Comparison of ENCODE assay signal across 8 cellular contexts in the genomic region with DNA sequence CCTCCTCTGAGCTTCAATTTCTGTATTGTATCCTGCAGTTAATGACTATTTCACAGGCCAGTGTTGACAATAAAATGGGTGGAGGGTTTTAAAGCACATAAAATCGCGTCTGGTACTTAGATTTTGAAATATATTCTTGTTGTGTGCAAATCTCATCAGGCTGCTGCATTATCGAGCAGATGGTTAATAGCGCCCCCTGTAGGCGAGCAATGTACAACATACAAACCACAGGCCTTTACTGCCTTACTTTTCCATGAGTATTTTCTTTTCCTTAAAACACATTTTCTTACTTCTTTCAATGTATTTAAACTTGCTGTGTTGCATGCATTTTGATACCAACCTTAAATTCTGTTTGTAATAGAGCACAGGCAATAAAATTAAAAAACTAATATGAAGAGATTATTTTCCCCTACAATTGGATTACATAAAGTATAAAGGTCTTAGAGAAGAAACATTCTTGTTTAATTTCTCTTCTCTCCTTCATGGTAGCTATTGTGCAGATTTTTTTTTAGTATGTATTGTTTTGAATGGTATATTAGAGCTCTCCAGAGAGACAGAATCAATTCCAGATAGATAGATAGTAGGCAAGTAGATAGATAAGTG.
A peak's percentile ranks its signal among the peaks of the same experiment; 100 is the strongest.
DNase-seq lines count a peak whose midpoint lies in the region; ATAC-seq and TF ChIP-seq lines count a peak whose summit lies in the region.

No MANE protein-coding gene starts in this region.

- H4K20me1 ChIP-seq in OCI-LY3 (ENCODE audit: insufficient read depth, low read length), result no peaks in the 10 kb centered on the region

- H3K27ac ChIP-seq in breast epithelium (no peak overlapping the region), OCI-LY3 (ENCODE audit: low read length) (no peak overlapping the region), endodermal cell (ENCODE audit: low read depth, low read length) (no peak overlapping the region)

- WGBS in endodermal cell (ENCODE audit: insufficient coverage in 1 of 2, insufficient read length in 1 of 2), 2 experiments, result 2 to 6% methylated on average over 3 to 5 of the region's 5 CpGs

- no peaks in the 10 kb centered on the region for H3K27me3 ChIP-seq in breast epithelium
- no peaks in the 10 kb centered on the region for H3K27me3 ChIP-seq in OCI-LY3 (ENCODE audit: low read depth, low read length)
- no peaks in the 10 kb centered on the region for H3K27me3 ChIP-seq in endodermal cell (ENCODE audit: control insufficient read depth, insufficient read depth, low read length, poor library complexity, severe bottlenecking)

- H3K4me3 ChIP-seq in breast epithelium (no peak overlapping the region), OCI-LY3 (ENCODE audit: low read length) (no peak overlapping the region), endodermal cell (ENCODE audit: low read length) (no peak overlapping the region)

- H2AFZ ChIP-seq in OCI-LY3 (ENCODE audit: low read depth, low read length), result peak overlapping the region; percentile 60; the same call in 1 of the 2 replicates

- POLR2A ChIA-PET in MCF 10A (lab: Yijun Ruan, JAX), result no interaction called here

- H3K9me3 ChIP-seq in breast epithelium (no peaks in the 10 kb centered on the region), OCI-LY3 (ENCODE audit: insufficient read depth, low read length) (no peaks in the 10 kb centered on the region), endodermal cell (ENCODE audit: control insufficient read depth, low read length) (no peaks in the 10 kb centered on the region)

- peak overlapping the region; percentile 28 for H3K4me2 ChIP-seq in OCI-LY3 (ENCODE audit: low read length)

- H3K27ac Mint-ChIP-seq in MCF 10A (ENCODE audit: low read depth, unreplicated experiment) (no peak overlapping the region), endodermal cell (no peak overlapping the region), nephron (no peak overlapping the region)
- no peak overlapping the region for H3K27ac Mint-ChIP-seq in T-helper 2 cell treated with Interferon-gamma antibody and Interleukin-4, amounts not matched to agents 5 μg/mL and 100 μg/mL, for 36 hours

- H3K4me1 Mint-ChIP-seq in MCF 10A (ENCODE audit: insufficient read depth, unreplicated experiment) (no peaks in the 10 kb centered on the region), endodermal cell (no peaks in the 10 kb centered on the region), nephron (no peaks in the 10 kb centered on the region)
- no peaks in the 10 kb centered on the region for H3K4me1 Mint-ChIP-seq in T-helper 2 cell treated with Interferon-gamma antibody and Interleukin-4, amounts not matched to agents 5 μg/mL and 100 μg/mL, for 36 hours (ENCODE audit: low read depth)

- intact Hi-C loops in MCF 10A (cut with micrococcal nuclease) (no loop called here), breast epithelium (cut with DNase I; ENCODE audit: low total_unique reads) (no loop called here)

- H3K79me2 ChIP-seq in OCI-LY3 (ENCODE audit: low read length), result no peaks in the 10 kb centered on the region

- H3K36me3 Mint-ChIP-seq in MCF 10A (ENCODE audit: insufficient read depth, unreplicated experiment) (no peaks in the 10 kb centered on the region), endodermal cell (ENCODE audit: low read depth) (no peaks in the 10 kb centered on the region), nephron (ENCODE audit: low read depth) (no peaks in the 10 kb centered on the region)
- H3K36me3 Mint-ChIP-seq in T-helper 2 cell treated with Interferon-gamma antibody and Interleukin-4, amounts not matched to agents 5 μg/mL and 100 μg/mL, for 36 hours (ENCODE audit: low read depth), result no peaks in the 10 kb centered on the region

- H3K36me3 ChIP-seq in breast epithelium (no peaks in the 10 kb centered on the region), OCI-LY3 (replicated peaks; ENCODE audit: low read depth, low read length) (no peaks in the 10 kb centered on the region), endodermal cell (ENCODE audit: control insufficient read depth, insufficient read depth, low read length) (no peaks in the 10 kb centered on the region)

- TF ChIP-seq CTCF in MCF 10A (IDR thresholded peaks at IDR 0.05; ENCODE audit: unreplicated experiment), result peak; percentile 48
- peak in 1 of 3 donors; percentile 39 for TF ChIP-seq CTCF in breast epithelium (IDR thresholded peaks at IDR 0.05)
- TF ChIP-seq CTCF in OCI-LY3 (IDR thresholded peaks at IDR 0.05; ENCODE audit: low read depth, low read length), result peak; percentile 95
- TF ChIP-seq CTCF in endodermal cell (conservative IDR thresholded peaks at IDR 0.05), result peak; percentile 97
- peak; percentile 49 to 54 (median 50) for TF ChIP-seq CTCF in nephron (IDR thresholded peaks at IDR 0.05; ENCODE audit: unreplicated experiment in 3 of 3)

- CTCF ChIA-PET in MCF 10A (lab: Yijun Ruan, JAX), result interaction anchor here (0.6 to 1.6 kb wide), 5 partner anchors 10 to 398 kb away, joined by 3 to 5 read pairs (median 4); no protein-coding TSS in a partner anchor

- no peaks in the 10 kb centered on the region for H3K4me1 ChIP-seq in breast epithelium
- H3K4me1 ChIP-seq in OCI-LY3 (ENCODE audit: low read length), result peaks cover 10% of the 10 kb centered on the region
- H3K4me1 ChIP-seq in endodermal cell (ENCODE audit: control insufficient read depth, insufficient read depth, low read length), result no peaks in the 10 kb centered on the region

- H3K9me3 Mint-ChIP-seq in MCF 10A (ENCODE audit: unreplicated experiment), result no peaks in the 10 kb centered on the region
- H3K9me3 Mint-ChIP-seq in endodermal cell, result no peaks in the 10 kb centered on the region
- no peaks in the 10 kb centered on the region for H3K9me3 Mint-ChIP-seq in nephron
- H3K9me3 Mint-ChIP-seq in T-helper 2 cell treated with Interferon-gamma antibody and Interleukin-4, amounts not matched to agents 5 μg/mL and 100 μg/mL, for 36 hours, result no peaks in the 10 kb centered on the region

- DNase-seq in MCF 10A (ENCODE audit: unreplicated experiment) (peak; percentile 67), breast epithelium (ENCODE audit: low spot score in 2 of 2) (no peak), endodermal cell (peak; percentile 82)
- DNase-seq in T-helper 2 cell treated with Interferon-gamma antibody and Interleukin-4, amounts not matched to agents 5 μg/mL and 100 μg/mL, for 36 hours (ENCODE audit: low spot score), result no peak

- H3K27me3 Mint-ChIP-seq in MCF 10A (ENCODE audit: insufficient read depth, unreplicated experiment) (peaks cover 57% of the 10 kb centered on the region), endodermal cell (ENCODE audit: insufficient read depth) (no peaks in the 10 kb centered on the region), nephron (ENCODE audit: low read depth) (no peaks in the 10 kb centered on the region)
- H3K27me3 Mint-ChIP-seq in T-helper 2 cell treated with Interferon-gamma antibody and Interleukin-4, amounts not matched to agents 5 μg/mL and 100 μg/mL, for 36 hours (ENCODE audit: low read depth), result no peaks in the 10 kb centered on the region

- H3K4me3 Mint-ChIP-seq in MCF 10A (ENCODE audit: unreplicated experiment), result no peak overlapping the region
- no peak overlapping the region for H3K4me3 Mint-ChIP-seq in endodermal cell
- no peak overlapping the region for H3K4me3 Mint-ChIP-seq in nephron
- H3K4me3 Mint-ChIP-seq in T-helper 2 cell treated with Interferon-gamma antibody and Interleukin-4, amounts not matched to agents 5 μg/mL and 100 μg/mL, for 36 hours, result no peak overlapping the region

- BruUV-seq in MCF 10A (replicated peaks; lab: Mats Ljungman, UMichigan), result no TSS peak

- ATAC-seq in HG02884 (IDR thresholded peaks at IDR 0.05; ENCODE audit: unreplicated experiment) (peak; percentile 83), GM21619 (IDR thresholded peaks at IDR 0.05; ENCODE audit: unreplicated experiment) (no peak)

- no peak for TF ChIP-seq POLR2A in breast epithelium (IDR thresholded peaks at IDR 0.05)

- no peak overlapping the region for H3K9ac ChIP-seq in OCI-LY3 (ENCODE audit: low read length)
- H3K9ac ChIP-seq in endodermal cell (ENCODE audit: extremely low read depth, low read length, poor library complexity, severe bottlenecking), result no peak overlapping the region

Comparison
In these comparisons a context has a peak if more than half of its experiments do, and no peak if none do; other contexts are left out.
1. DNase-seq: peak in MCF 10A (single experiment) and endodermal cell (single experiment); none in breast epithelium (0 of 2) and T-helper 2 cell treated with Interferon-gamma antibody and Interleukin-4, amounts not matched to agents 5 μg/mL and 100 μg/mL, for 36 hours (single experiment).